In genomic region chr16:19375561-19376158, GRCh38 we compare ENCODE assay signal across 9 cellular contexts. TPM values are rescaled to one million over a fixed set of nuclear protein-coding genes. Genes with fewer than 3 reads are reported as not detected.
DNase-seq lines count a peak whose midpoint lies in the region; ATAC-seq, FAIRE-seq and TF ChIP-seq lines count a peak whose summit lies in the region.
"Had no signal": no experiment of that assay in that cellular context is flagged by ENCODE, and none has a peak within 500 bp of the region (broad histone marks: within the 10 kb centered on the region; RNA-seq: fewer than 3 reads in every experiment).

No MANE protein-coding gene starts in this region.

- intact Hi-C loops in HCT116 (cut with micrococcal nuclease), result loop anchor here (1.0 to 5.0 kb wide), 4 partner anchors 195 to 393 kb away; partner anchors contain the start of gene TMC7
- intact Hi-C loops in GM12878 (cut with micrococcal nuclease; ENCODE audit: unreplicated experiment), result loop anchor here (1.0 to 5.0 kb wide), 3 partner anchors 193 to 289 kb away; no protein-coding TSS in a partner anchor

- WGBS in GM12878 (ENCODE audit: insufficient coverage, insufficient replicate concordance, low lambda C conversion rate, missing lambda C conversion rate), result 35% methylated on average over 4 of the region's 4 CpGs

- no peaks in the 10 kb centered on the region for H3K27me3 ChIP-seq in HCT116 (ENCODE audit: insufficient read depth, low read length)
- no peaks in the 10 kb centered on the region for H3K27me3 ChIP-seq in GM12878 (replicated peaks in 1 of 2; ENCODE audit: control insufficient read depth in 2 of 2, insufficient read depth in 2 of 2, low read length in 1 of 2)

- H3K4me3 ChIP-seq in HCT116 (replicated peaks in 1 of 2; ENCODE audit: low read depth in 1 of 2, low read length in 2 of 2) (no peak overlapping the region), GM12878 (no peak overlapping the region)

- TF ChIP-seq EP300 in GM12878 (IDR thresholded peaks at IDR 0.05; ENCODE audit: borderline replicate concordance in 1 of 2, control insufficient read depth in 1 of 2, low read depth in 2 of 2, low read length in 2 of 2), result no peak

- peak; percentile 85 to 96 (median 90) for TF ChIP-seq CTCF in HCT116 (IDR thresholded peaks at IDR 0.05 in 2 of 3, conservative IDR thresholded peaks at IDR 0.05 in 1 of 3; ENCODE audit: borderline replicate concordance in 1 of 3, insufficient read depth in 1 of 3, low read depth in 2 of 3, low read length in 2 of 3)
- peak; percentile 77 to 91 (median 81) for TF ChIP-seq CTCF in GM12878 (IDR thresholded peaks at IDR 0.05 in 2 of 3, conservative IDR thresholded peaks at IDR 0.05 in 1 of 3; ENCODE audit: control insufficient read depth in 2 of 3, extremely low read depth in 1 of 3, insufficient read depth in 1 of 3, low read depth in 3 of 3, low read length in 3 of 3)

- ATAC-seq in HCT116 (peak; percentile 89), GM12878 (peak; percentile 80), GM19463 (IDR thresholded peaks at IDR 0.05; ENCODE audit: unreplicated experiment) (no peak), HG03469 (IDR thresholded peaks at IDR 0.05; ENCODE audit: unreplicated experiment) (no peak)
- ATAC-seq: naive thymus-derived CD8-positive, alpha-beta T cell had no signal

- H3K4me2 ChIP-seq in HCT116 (ENCODE audit: low read length) (no peak overlapping the region), GM12878 (ENCODE audit: control insufficient read depth, insufficient read depth) (no peak overlapping the region)

- DNase-seq in COLO668 (lab: John Stamatoyannopoulos, UW; ENCODE audit: unreplicated experiment) (peak; percentile 44), HCT116 (ENCODE audit: low read depth, low spot score) (peak; percentile 60), NOMO-1 treated with DMSO at 0.1 percent for 48 hours (lab: John Stamatoyannopoulos, UW; ENCODE audit: unreplicated experiment) (peak; percentile 58), GM12878 (ENCODE audit: low read depth, low spot score) (peak; percentile 28), iPS-NIHi11 (ENCODE audit: low spot score) (peak; percentile 81)
- DNase-seq in stimulated activated CD4-positive, alpha-beta T cell treated with anti-CD3 and anti-CD28 coated beads, Interleukin-12 subunit alpha, Interleukin-12 subunit beta, amount 100 ng/mL, for 48 hours (ENCODE audit: low read depth in 2 of 3, low spot score in 1 of 3), result peak; percentile 1 to 17 (median 7)

- no peaks in the 10 kb centered on the region for H4K20me1 ChIP-seq in HCT116 (ENCODE audit: insufficient read depth)
- H4K20me1 ChIP-seq in GM12878 (ENCODE audit: control insufficient read depth, insufficient read depth), result no peaks in the 10 kb centered on the region

- TF ChIP-seq POLR2A in HCT116 (IDR thresholded peaks at IDR 0.05; ENCODE audit: borderline replicate concordance, extremely low read depth, insufficient read depth, insufficient read length) (no peak), GM12878 (IDR thresholded peaks at IDR 0.05; ENCODE audit: low read depth, low read length) (no peak)

- BruUV-seq in HCT116 (replicated peaks; lab: Mats Ljungman, UMichigan) (no TSS peak), GM12878 (replicated peaks; lab: Mats Ljungman, UMichigan) (no TSS peak)

- in situ Hi-C loops in GM12878 (cut with MboI), result loop anchor here (5.0 kb wide), 2 partner anchors 213 to 288 kb away; no protein-coding TSS in a partner anchor

- SMC1A ChIA-PET in GM12878 (lab: Charles Lee; ENCODE audit: uncharacterized antibody, unreplicated experiment), result interaction anchor here (0.7 to 1.3 kb wide), 6 partner anchors 92 to 291 kb away, joined by 3 to 6 read pairs (median 4); no protein-coding TSS in a partner anchor

- no peaks in the 10 kb centered on the region for H3K36me3 ChIP-seq in HCT116 (ENCODE audit: control insufficient read depth in 1 of 2, insufficient read depth in 2 of 2, low read length in 2 of 2)
- H3K36me3 ChIP-seq in GM12878 (ENCODE audit: control insufficient read depth in 2 of 2, insufficient read depth in 2 of 2, low read length in 1 of 2), result no peaks in the 10 kb centered on the region

- H2AFZ ChIP-seq in HCT116 (ENCODE audit: low read depth, low read length, poor library complexity, severe bottlenecking) (no peak overlapping the region), GM12878 (ENCODE audit: control insufficient read depth, low read depth, low read length) (no peak overlapping the region)

- H3K9me3 ChIP-seq in HCT116 (ENCODE audit: control insufficient read depth in 1 of 2, insufficient read depth in 1 of 2, low read depth in 1 of 2, low read length in 2 of 2), result no peaks in the 10 kb centered on the region
- no peaks in the 10 kb centered on the region for H3K9me3 ChIP-seq in GM12878 (replicated peaks; ENCODE audit: control insufficient read depth, insufficient read depth, low read length)

- no peak overlapping the region for H3K9ac ChIP-seq in HCT116 (ENCODE audit: low read length)
- no peak overlapping the region for H3K9ac ChIP-seq in GM12878 (ENCODE audit: control insufficient read depth, insufficient read depth, low read length)

- RAD21 ChIA-PET in HCT116 (lab: Charles Lee; ENCODE audit: low non-redundant PET in 1 of 2, low total read pairs in 2 of 2, uncharacterized antibody in 2 of 2, unreplicated experiment in 2 of 2), result no interaction called here
- RAD21 ChIA-PET in GM12878 (lab: Charles Lee; ENCODE audit: unreplicated experiment), result interaction anchor here (1.0 kb wide), 2 partner anchors 290 to 291 kb away, joined by 3 to 5 read pairs; no protein-coding TSS in a partner anchor

- H3K4me1 ChIP-seq in HCT116 (ENCODE audit: control insufficient read depth in 1 of 2, insufficient read depth in 2 of 2, low read length in 2 of 2) (no peaks in the 10 kb centered on the region), GM12878 (ENCODE audit: control insufficient read depth, insufficient read depth, low read length) (peaks cover 3% of the 10 kb centered on the region; the same call in 1 of the 2 replicates)

- no peaks in the 10 kb centered on the region for H3K9me2 ChIP-seq in HCT116 (ENCODE audit: insufficient read depth)

- POLR2A ChIA-PET in HCT116 (lab: Charles Lee) (interaction anchor here (1.1 kb wide), 1 partner anchor 290 kb away, joined by 3 read pairs; no protein-coding TSS in a partner anchor), GM12878 (lab: Charles Lee) (interaction anchor here (0.9 kb wide), 1 partner anchor 166 kb away, joined by 3 read pairs; no protein-coding TSS in a partner anchor)

- peak; percentile 99 for TF ChIP-seq RAD21 in HCT116 (IDR thresholded peaks at IDR 0.05; ENCODE audit: low read depth)
- TF ChIP-seq RAD21 in GM12878 (IDR thresholded peaks at IDR 0.05; ENCODE audit: insufficient read depth, low read depth, low read length), result peak; percentile 99

- CTCF ChIA-PET in HCT116 (lab: Charles Lee) (interaction anchor here (1.1 to 1.7 kb wide), 5 partner anchors 18 to 289 kb away, joined by 3 to 9 read pairs (median 4); no protein-coding TSS in a partner anchor), GM12878 (lab: Yijun Ruan, JAX) (interaction anchor here (0.9 to 5.4 kb wide), 7 partner anchors 15 to 289 kb away, joined by 3 to 27 read pairs (median 3); no protein-coding TSS in a partner anchor)

- no peak overlapping the region for H3K27ac ChIP-seq in HCT116 (ENCODE audit: low read depth, low read length)
- H3K27ac ChIP-seq in GM12878 (ENCODE audit: control insufficient read depth, insufficient read depth), result no peak overlapping the region

- no peaks in the 10 kb centered on the region for H3K79me2 ChIP-seq in HCT116 (ENCODE audit: insufficient read depth, low read length)
- no peaks in the 10 kb centered on the region for H3K79me2 ChIP-seq in GM12878 (ENCODE audit: control insufficient read depth, insufficient read depth, low read length)

- FAIRE-seq in GM12878 (lab: Jason Lieb, UNC), result peak; percentile 73

TF ChIP-seq in HCT116, 20 proteins besides CTCF, POLR2A, EP300 and RAD21 (continues in another document):
- TF ChIP-seq ZNF274 (IDR thresholded peaks at IDR 0.05; ENCODE audit: low read depth, low read length), result no peak
- no peak for TF ChIP-seq FOSL1 (IDR thresholded peaks at IDR 0.05; ENCODE audit: low read depth)
- no peak for TF ChIP-seq EZH2 (IDR thresholded peaks at IDR 0.05)
- 0 out of 2 replicates have a peak, but pooled peaks have one; percentile 25 for TF ChIP-seq MAX (IDR thresholded peaks at IDR 0.05)
- TF ChIP-seq EGR1 (IDR thresholded peaks at IDR 0.05; ENCODE audit: low read depth), result no peak

TF ChIP-seq in GM12878, 131 proteins besides CTCF, POLR2A, EP300 and RAD21 (continues in another document):
- TF ChIP-seq HDAC2 (IDR thresholded peaks at IDR 0.05), result no peak

RNA-seq across cellular contexts. Expression of gene TMC5, which starts 42.0 kb away (rescaled TPM):
- total RNA-seq in HCT116 (2021; ENCODE audit: unreplicated experiment), result 15.7 TPM
- 11.9 and 12.7 TPM in 2 replicates for polyA plus RNA-seq in HCT116 (2012)
- total RNA-seq in GM12878 (2013; cell fraction: nucleolus; rRNA removed), result 0.06 TPM in 1 of 2 replicates, not detected in the other
- total RNA-seq in GM12878 (2014; rRNA removed), result 0.27 TPM in 1 of 2 replicates, not detected in the other
- not detected in 2 replicates for total RNA-seq in GM12878 (2014; rRNA removed; fragmentation: Illumina TruSeq; extraction: Trizol)
- 0.19 TPM in 1 of 2 replicates, not detected in the other for total RNA-seq in GM12878 (2021)
- not detected for polyA plus RNA-seq in GM12878 (2011; ENCODE audit: low read depth)
- polyA plus RNA-seq in GM12878 (2011; rRNA removed), result 0.01 TPM in 1 of 2 replicates, not detected in the other
- polyA plus RNA-seq in GM12878 (2011; cell fraction: cytosol; rRNA removed), result not detected in 2 replicates
- not detected in 2 replicates for polyA plus RNA-seq in GM12878 (2011; cell fraction: nucleus; rRNA removed)
- not detected in 2 replicates for polyA plus RNA-seq in GM12878 (2012)
- 0.04 TPM in 1 of 2 replicates, not detected in the other for polyA plus RNA-seq in GM12878 (2014; fragmentation: Illumina TruSeq; extraction: Trizol)
- polyA plus RNA-seq in GM12878 (2014; fragmentation: Nextera tagmentation; extraction: Ambion mirVana), result under 1 TPM; 0.07 to 0.08 TPM
- not detected in 2 replicates for polyA plus RNA-seq in GM12878 (2014; rRNA removed)
- under 1 TPM in 1 of 2 experiments, not detected in 1; 0.10 TPM for polyA plus RNA-seq in GM12878 (2016; fragmentation: Nextera tagmentation; extraction: Ambion mirVana)
- not detected in 2 replicates for polyA minus RNA-seq in GM12878 (2011; rRNA and poly(A)+ RNA removed)
- not detected in 2 replicates for polyA minus RNA-seq in GM12878 (2011; cell fraction: cytosol; rRNA and poly(A)+ RNA removed)
- not detected in 2 replicates for polyA minus RNA-seq in GM12878 (2011; cell fraction: nucleus; rRNA and poly(A)+ RNA removed)
- total RNA-seq: naive thymus-derived CD8-positive, alpha-beta T cell had no signal
- polyA plus RNA-seq: naive thymus-derived CD8-positive, alpha-beta T cell had no signal

Comparison
In these comparisons a context has a peak if more than half of its experiments do, and no peak if none do; other contexts are left out.
1. DNase-seq: peak in every context shown above with its lines; median percentile 81 in iPS-NIHi11; 60 in HCT116; 58 in NOMO-1 treated with DMSO at 0.1 percent for 48 hours; 44 in COLO668; 28 in GM12878; 7 in stimulated activated CD4-positive, alpha-beta T cell treated with anti-CD3 and anti-CD28 coated beads, Interleukin-12 subunit alpha, Interleukin-12 subunit beta, amount 100 ng/mL, for 48 hours.
2. ATAC-seq: peak in HCT116 (single experiment) and GM12878 (single experiment); none in GM19463 (single experiment) and HG03469 (single experiment).
3. RNA of gene TMC5, which starts 42.0 kb away (total RNA-seq): 15.7 TPM in HCT116 (single experiment); 0.06 to 0.27 TPM in GM12878; every median in the first group is over 10 times any median in the second.